In the genomic region with DNA sequence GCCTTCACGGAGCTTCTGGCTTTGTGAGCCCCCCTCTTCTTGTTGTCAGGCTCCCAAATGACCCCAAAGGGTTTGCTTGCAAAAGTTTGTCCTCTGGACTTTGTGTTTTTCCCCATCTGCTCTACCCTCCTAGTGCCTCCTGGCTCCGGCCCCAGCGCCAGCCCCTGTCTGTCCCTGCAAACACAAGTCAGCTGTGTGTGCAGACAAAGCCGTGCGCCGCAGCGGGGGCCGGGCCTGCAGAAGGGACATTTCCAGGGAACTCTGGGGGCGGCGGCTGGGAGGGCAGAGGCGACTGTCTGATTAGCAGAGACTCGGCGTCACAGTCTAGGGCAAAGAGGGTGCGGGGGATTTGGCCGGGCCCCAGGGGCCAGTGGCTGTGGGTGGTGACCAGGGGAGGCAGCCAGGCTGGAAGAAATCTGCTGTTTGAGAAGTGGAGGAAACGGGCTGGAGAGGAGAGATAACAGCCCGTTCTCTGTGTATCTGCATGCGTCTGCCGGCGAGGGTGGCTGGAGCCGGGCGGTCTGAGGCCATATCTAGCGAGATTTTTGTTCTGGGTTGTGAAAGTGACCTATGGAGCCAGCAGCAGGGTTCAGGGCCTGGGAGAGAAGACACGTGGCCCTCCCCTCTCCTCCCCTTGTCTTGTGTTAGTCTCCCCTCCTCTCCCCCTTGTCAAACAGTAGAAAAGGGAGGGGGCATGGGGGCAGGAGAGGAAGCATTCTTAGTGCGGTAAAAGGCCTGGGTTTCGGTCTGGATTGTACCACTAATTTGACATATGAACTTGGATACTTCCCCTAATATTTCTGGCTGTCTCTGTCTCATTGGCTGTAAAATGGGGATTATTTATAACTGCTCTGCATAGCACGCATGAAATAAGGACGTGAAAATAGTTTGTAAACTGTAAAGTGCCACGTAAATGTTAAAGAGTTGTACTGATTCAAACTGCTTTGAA, we compare ENCODE assay signal across 1 cellular context.
TF ChIP-seq lines count a peak whose summit lies in the region.

No MANE protein-coding gene starts in this region.

TF ChIP-seq in WTC11, 78 proteins besides CTCF, POLR2A, EP300 and RAD21 (continued from another document):
- TF ChIP-seq, protein P1, sequence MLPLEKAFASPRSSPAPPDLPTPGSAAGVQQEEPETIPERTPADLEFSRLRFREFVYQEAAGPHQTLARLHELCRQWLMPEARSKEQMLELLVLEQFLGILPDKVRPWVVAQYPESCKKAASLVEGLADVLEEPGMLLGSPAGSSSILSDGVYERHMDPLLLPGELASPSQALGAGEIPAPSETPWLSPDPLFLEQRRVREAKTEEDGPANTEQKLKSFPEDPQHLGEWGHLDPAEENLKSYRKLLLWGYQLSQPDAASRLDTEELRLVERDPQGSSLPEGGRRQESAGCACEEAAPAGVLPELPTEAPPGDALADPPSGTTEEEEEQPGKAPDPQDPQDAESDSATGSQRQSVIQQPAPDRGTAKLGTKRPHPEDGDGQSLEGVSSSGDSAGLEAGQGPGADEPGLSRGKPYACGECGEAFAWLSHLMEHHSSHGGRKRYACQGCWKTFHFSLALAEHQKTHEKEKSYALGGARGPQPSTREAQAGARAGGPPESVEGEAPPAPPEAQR (CRISPR knock-in tag; IDR thresholded peaks at IDR 0.05): no peak
- TF ChIP-seq FOXK1 (CRISPR knock-in tag; IDR thresholded peaks at IDR 0.05) (no peak), HMGA2 (CRISPR knock-in tag; IDR thresholded peaks at IDR 0.05) (no peak), ZNF396 (CRISPR knock-in tag; IDR thresholded peaks at IDR 0.05; ENCODE audit: borderline replicate concordance) (no peak)
